ENCODE assay signal across 1 cellular context in the genomic region with DNA sequence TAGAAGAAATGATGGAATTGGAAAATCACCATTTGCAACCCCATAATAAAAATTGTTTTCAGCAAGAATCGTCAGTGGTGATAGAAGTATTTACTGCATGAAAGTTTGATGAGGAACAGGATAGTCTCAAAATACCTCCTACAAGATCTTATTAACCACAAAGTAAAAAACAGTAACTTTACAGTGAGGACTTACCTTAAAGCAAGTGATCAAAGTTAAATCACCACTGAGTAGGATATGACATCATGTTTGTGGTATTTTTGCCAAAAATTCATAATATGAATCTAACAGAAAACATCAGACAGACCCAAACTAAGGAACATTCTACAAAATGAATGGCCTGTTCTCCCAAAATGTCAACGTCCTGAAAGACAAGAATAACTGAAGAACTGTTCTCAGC.
TF ChIP-seq lines count a peak whose summit lies in the region.

No MANE protein-coding gene starts in this region.

TF ChIP-seq in K562, 482 proteins besides CTCF, POLR2A, EP300 and RAD21:
- TF ChIP-seq HDAC1 (IDR thresholded peaks at IDR 0.05): no peak
- TF ChIP-seq, protein P1, sequence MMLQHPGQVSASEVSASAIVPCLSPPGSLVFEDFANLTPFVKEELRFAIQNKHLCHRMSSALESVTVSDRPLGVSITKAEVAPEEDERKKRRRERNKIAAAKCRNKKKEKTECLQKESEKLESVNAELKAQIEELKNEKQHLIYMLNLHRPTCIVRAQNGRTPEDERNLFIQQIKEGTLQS (IDR thresholded peaks at IDR 0.05): peak; percentile 22; the same call in 1 of the 2 replicates
- TF ChIP-seq, protein P1 (CRISPR knock-in tag; conservative IDR thresholded peaks at IDR 0.05): no peak
